ENCODE assay signal across 1 cellular context in genomic region chr2:230864605-230865323, GRCh38.
A peak's percentile ranks its signal among the peaks of the same experiment; 100 is the strongest.
TF ChIP-seq lines count a peak whose summit lies in the region.

ITM2C (plus strand) TSS chr2:230864942; CDS start chr2:230865026, 84 bp downstream.

TF ChIP-seq in HEK293, 187 proteins besides CTCF, POLR2A, EP300 and RAD21 (continued from another document and continues in another):
- TF ChIP-seq ZNF837 (tag by site-specific recombination; IDR thresholded peaks at IDR 0.05) (0 out of 2 replicates have a peak, but pooled peaks have one; percentile 53), ZNF555 (tag by site-specific recombination; conservative IDR thresholded peaks at IDR 0.05) (no peak), ZNF544 (tag by site-specific recombination; IDR thresholded peaks at IDR 0.05) (no peak), ZIC2 (tag by site-specific recombination; IDR thresholded peaks at IDR 0.05) (peak; percentile 81), SP2 (tag by site-specific recombination; IDR thresholded peaks at IDR 0.05) (peak; percentile 43), ZNF214 (tag by site-specific recombination; IDR thresholded peaks at IDR 0.05; ENCODE audit: borderline replicate concordance) (no peak), ZNF654 (tag by site-specific recombination; IDR thresholded peaks at IDR 0.05; ENCODE audit: low read depth) (no peak), ZNF169 (tag by site-specific recombination; IDR thresholded peaks at IDR 0.05) (no peak), ZNF292 (tag by site-specific recombination; IDR thresholded peaks at IDR 0.05; ENCODE audit: borderline replicate concordance, low read depth) (no peak), ZBTB26 (tag by site-specific recombination; optimal IDR thresholded peaks at IDR 0.05) (peak; percentile 71), ZNF26 (tag by site-specific recombination; IDR thresholded peaks at IDR 0.05) (no peak), ZNF248 (tag by site-specific recombination; IDR thresholded peaks at IDR 0.05) (no peak), BCL11B (tag by site-specific recombination; IDR thresholded peaks at IDR 0.05; ENCODE audit: low read depth) (no peak), SP7 (tag by site-specific recombination; IDR thresholded peaks at IDR 0.05) (0 out of 2 replicates have a peak, but pooled peaks have one; percentile 52), ZNF366 (tag by site-specific recombination; conservative IDR thresholded peaks at IDR 0.05) (peak; percentile 92), ZNF624 (tag by site-specific recombination; IDR thresholded peaks at IDR 0.05) (no peak), INSM2 (tag by site-specific recombination; IDR thresholded peaks at IDR 0.05) (peak; percentile 61; the same call in 1 of the 2 replicates), ZBTB8A (tag by site-specific recombination; IDR thresholded peaks at IDR 0.05) (peak; percentile 96), ZNF843 (tag by site-specific recombination; IDR thresholded peaks at IDR 0.05) (peak; percentile 58; the same call in 1 of the 2 replicates), KLF7 (tag by site-specific recombination; IDR thresholded peaks at IDR 0.05; ENCODE audit: borderline replicate concordance) (no peak), ZNF561 (tag by site-specific recombination; IDR thresholded peaks at IDR 0.05; ENCODE audit: borderline replicate concordance) (peak; percentile 25; the same call in 1 of the 2 replicates), ZNF76 (tag by site-specific recombination; IDR thresholded peaks at IDR 0.05; ENCODE audit: borderline replicate concordance, low read depth) (no peak), ZNF596 (tag by site-specific recombination; IDR thresholded peaks at IDR 0.05) (peak; percentile 87), ZBTB11 (tag by site-specific recombination; conservative IDR thresholded peaks at IDR 0.05; ENCODE audit: low read depth) (peak; percentile 73), BCL6B (tag by site-specific recombination; IDR thresholded peaks at IDR 0.05) (no peak), ZNF132 (tag by site-specific recombination; IDR thresholded peaks at IDR 0.05; ENCODE audit: borderline replicate concordance) (no peak), YY2 (tag by site-specific recombination; IDR thresholded peaks at IDR 0.05) (no peak), ZNF658 (tag by site-specific recombination; IDR thresholded peaks at IDR 0.05) (no peak), MYNN (tag by site-specific recombination; IDR thresholded peaks at IDR 0.05; ENCODE audit: borderline replicate concordance) (no peak), ZNF621 (tag by site-specific recombination; IDR thresholded peaks at IDR 0.05) (no peak), GLIS2 (tag by site-specific recombination; IDR thresholded peaks at IDR 0.05) (0 out of 2 replicates have a peak, but pooled peaks have one; percentile 67), WT1 (tag by site-specific recombination; IDR thresholded peaks at IDR 0.05) (peak; percentile 41; the same call in 1 of the 2 replicates), ZNF146 (tag by site-specific recombination; IDR thresholded peaks at IDR 0.05) (no peak), KLF9 (tag by site-specific recombination; IDR thresholded peaks at IDR 0.05; ENCODE audit: low read depth) (no peak), PRDM1 (tag by site-specific recombination; IDR thresholded peaks at IDR 0.05) (peak; percentile 89), ZNF2 (tag by site-specific recombination; IDR thresholded peaks at IDR 0.05) (0 out of 2 replicates have a peak, but pooled peaks have one; percentile 37), ZNF639 (tag by site-specific recombination; IDR thresholded peaks at IDR 0.05) (no peak)
- TF ChIP-seq, protein P1, sequence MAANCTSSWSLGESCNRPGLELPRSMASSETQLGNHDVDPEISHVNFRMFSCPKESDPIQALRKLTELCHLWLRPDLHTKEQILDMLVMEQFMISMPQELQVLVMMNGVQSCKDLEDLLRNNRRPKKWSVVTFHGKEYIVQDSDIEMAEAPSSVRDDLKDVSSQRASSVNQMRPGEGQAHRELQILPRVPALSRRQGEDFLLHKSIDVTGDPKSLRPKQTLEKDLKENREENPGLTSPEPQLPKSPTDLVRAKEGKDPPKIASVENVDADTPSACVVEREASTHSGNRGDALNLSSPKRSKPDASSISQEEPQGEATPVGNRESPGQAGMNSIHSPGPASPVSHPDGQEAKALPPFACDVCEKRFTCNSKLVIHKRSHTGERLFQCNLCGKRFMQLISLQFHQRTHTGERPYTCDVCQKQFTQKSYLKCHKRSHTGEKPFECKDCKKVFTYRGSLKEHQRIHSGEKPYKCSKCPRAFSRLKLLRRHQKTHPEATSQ (tag by site-specific recombination; IDR thresholded peaks at IDR 0.05): no peak
- TF ChIP-seq, protein P2, sequence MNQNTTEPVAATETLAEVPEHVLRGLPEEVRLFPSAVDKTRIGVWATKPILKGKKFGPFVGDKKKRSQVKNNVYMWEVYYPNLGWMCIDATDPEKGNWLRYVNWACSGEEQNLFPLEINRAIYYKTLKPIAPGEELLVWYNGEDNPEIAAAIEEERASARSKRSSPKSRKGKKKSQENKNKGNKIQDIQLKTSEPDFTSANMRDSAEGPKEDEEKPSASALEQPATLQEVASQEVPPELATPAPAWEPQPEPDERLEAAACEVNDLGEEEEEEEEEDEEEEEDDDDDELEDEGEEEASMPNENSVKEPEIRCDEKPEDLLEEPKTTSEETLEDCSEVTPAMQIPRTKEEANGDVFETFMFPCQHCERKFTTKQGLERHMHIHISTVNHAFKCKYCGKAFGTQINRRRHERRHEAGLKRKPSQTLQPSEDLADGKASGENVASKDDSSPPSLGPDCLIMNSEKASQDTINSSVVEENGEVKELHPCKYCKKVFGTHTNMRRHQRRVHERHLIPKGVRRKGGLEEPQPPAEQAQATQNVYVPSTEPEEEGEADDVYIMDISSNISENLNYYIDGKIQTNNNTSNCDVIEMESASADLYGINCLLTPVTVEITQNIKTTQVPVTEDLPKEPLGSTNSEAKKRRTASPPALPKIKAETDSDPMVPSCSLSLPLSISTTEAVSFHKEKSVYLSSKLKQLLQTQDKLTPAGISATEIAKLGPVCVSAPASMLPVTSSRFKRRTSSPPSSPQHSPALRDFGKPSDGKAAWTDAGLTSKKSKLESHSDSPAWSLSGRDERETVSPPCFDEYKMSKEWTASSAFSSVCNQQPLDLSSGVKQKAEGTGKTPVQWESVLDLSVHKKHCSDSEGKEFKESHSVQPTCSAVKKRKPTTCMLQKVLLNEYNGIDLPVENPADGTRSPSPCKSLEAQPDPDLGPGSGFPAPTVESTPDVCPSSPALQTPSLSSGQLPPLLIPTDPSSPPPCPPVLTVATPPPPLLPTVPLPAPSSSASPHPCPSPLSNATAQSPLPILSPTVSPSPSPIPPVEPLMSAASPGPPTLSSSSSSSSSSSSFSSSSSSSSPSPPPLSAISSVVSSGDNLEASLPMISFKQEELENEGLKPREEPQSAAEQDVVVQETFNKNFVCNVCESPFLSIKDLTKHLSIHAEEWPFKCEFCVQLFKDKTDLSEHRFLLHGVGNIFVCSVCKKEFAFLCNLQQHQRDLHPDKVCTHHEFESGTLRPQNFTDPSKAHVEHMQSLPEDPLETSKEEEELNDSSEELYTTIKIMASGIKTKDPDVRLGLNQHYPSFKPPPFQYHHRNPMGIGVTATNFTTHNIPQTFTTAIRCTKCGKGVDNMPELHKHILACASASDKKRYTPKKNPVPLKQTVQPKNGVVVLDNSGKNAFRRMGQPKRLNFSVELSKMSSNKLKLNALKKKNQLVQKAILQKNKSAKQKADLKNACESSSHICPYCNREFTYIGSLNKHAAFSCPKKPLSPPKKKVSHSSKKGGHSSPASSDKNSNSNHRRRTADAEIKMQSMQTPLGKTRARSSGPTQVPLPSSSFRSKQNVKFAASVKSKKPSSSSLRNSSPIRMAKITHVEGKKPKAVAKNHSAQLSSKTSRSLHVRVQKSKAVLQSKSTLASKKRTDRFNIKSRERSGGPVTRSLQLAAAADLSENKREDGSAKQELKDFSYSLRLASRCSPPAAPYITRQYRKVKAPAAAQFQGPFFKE (tag by site-specific recombination; IDR thresholded peaks at IDR 0.05; ENCODE audit: borderline replicate concordance): no peak
- TF ChIP-seq, protein P3, sequence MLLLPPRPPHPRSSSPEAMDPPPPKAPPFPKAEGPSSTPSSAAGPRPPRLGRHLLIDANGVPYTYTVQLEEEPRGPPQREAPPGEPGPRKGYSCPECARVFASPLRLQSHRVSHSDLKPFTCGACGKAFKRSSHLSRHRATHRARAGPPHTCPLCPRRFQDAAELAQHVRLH (tag by site-specific recombination; IDR thresholded peaks at IDR 0.05): no peak
- TF ChIP-seq, protein P4, sequence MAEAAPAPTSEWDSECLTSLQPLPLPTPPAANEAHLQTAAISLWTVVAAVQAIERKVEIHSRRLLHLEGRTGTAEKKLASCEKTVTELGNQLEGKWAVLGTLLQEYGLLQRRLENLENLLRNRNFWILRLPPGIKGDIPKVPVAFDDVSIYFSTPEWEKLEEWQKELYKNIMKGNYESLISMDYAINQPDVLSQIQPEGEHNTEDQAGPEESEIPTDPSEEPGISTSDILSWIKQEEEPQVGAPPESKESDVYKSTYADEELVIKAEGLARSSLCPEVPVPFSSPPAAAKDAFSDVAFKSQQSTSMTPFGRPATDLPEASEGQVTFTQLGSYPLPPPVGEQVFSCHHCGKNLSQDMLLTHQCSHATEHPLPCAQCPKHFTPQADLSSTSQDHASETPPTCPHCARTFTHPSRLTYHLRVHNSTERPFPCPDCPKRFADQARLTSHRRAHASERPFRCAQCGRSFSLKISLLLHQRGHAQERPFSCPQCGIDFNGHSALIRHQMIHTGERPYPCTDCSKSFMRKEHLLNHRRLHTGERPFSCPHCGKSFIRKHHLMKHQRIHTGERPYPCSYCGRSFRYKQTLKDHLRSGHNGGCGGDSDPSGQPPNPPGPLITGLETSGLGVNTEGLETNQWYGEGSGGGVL (tag by site-specific recombination; IDR thresholded peaks at IDR 0.05): peak; percentile 54
